1 cellular context compared by ENCODE assay signal in the genomic region with DNA sequence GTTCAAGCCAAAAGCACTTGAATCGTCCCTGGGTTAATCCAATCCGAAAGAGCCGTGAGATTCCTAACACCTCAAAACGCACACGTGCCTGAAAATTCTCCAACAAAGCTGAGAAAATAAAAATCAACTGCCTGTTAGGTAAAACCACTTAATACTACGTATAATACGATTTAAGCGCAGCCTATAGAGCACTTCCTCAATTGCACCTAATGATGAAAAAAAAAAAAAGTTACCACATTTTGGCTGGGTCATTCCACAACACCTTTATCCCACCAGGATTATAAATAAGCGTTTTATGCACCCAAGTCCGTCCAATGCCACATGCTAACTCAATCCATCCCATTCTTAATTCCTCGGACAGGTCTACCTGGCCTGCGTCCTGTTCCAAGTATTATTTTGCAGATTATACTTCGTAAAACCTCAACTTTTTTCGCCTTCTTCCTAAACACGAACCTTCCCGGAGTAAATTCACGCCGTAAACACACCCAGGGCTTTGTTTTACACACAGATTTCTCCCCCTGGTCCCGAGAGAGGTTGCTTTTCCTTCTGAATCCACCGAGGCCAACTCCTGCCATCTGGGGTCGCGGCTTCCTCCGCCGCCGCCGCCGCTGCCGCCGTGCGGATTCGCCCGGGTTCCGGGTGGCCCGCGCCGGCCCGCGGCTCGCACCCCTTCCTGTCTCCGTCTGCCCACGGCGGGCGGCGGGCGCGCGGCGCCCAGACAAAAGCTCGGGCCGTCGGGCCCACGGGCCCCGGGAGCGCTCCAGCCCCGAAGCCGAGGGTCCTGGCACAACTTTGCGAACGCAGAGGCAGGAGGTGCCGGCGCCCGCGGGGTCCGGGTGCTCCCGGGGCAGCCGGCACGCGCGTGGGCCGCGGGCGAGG.
TF ChIP-seq lines count a peak whose summit lies in the region.

No MANE protein-coding gene starts in this region.

TF ChIP-seq in HCT116, 20 proteins besides CTCF, POLR2A, EP300 and RAD21 (continued from another document):
- no peak for TF ChIP-seq YY1 (IDR thresholded peaks at IDR 0.05; ENCODE audit: extremely low read depth, insufficient replicate concordance, low read depth, low read length)
- no peak for TF ChIP-seq ATF3 (IDR thresholded peaks at IDR 0.05)
- TF ChIP-seq POLR2AphosphoS5 (IDR thresholded peaks at IDR 0.05; ENCODE audit: low read depth, low read length): no peak
- TF ChIP-seq, protein P1, sequence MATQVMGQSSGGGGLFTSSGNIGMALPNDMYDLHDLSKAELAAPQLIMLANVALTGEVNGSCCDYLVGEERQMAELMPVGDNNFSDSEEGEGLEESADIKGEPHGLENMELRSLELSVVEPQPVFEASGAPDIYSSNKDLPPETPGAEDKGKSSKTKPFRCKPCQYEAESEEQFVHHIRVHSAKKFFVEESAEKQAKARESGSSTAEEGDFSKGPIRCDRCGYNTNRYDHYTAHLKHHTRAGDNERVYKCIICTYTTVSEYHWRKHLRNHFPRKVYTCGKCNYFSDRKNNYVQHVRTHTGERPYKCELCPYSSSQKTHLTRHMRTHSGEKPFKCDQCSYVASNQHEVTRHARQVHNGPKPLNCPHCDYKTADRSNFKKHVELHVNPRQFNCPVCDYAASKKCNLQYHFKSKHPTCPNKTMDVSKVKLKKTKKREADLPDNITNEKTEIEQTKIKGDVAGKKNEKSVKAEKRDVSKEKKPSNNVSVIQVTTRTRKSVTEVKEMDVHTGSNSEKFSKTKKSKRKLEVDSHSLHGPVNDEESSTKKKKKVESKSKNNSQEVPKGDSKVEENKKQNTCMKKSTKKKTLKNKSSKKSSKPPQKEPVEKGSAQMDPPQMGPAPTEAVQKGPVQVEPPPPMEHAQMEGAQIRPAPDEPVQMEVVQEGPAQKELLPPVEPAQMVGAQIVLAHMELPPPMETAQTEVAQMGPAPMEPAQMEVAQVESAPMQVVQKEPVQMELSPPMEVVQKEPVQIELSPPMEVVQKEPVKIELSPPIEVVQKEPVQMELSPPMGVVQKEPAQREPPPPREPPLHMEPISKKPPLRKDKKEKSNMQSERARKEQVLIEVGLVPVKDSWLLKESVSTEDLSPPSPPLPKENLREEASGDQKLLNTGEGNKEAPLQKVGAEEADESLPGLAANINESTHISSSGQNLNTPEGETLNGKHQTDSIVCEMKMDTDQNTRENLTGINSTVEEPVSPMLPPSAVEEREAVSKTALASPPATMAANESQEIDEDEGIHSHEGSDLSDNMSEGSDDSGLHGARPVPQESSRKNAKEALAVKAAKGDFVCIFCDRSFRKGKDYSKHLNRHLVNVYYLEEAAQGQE (IDR thresholded peaks at IDR 0.05; ENCODE audit: low read depth): no peak
- TF ChIP-seq ZNF274 (IDR thresholded peaks at IDR 0.05; ENCODE audit: low read depth, low read length): no peak
- no peak for TF ChIP-seq EGR1 (IDR thresholded peaks at IDR 0.05; ENCODE audit: low read depth)
